Comparison of ENCODE assay signal across 14 cellular contexts in the genomic region with DNA sequence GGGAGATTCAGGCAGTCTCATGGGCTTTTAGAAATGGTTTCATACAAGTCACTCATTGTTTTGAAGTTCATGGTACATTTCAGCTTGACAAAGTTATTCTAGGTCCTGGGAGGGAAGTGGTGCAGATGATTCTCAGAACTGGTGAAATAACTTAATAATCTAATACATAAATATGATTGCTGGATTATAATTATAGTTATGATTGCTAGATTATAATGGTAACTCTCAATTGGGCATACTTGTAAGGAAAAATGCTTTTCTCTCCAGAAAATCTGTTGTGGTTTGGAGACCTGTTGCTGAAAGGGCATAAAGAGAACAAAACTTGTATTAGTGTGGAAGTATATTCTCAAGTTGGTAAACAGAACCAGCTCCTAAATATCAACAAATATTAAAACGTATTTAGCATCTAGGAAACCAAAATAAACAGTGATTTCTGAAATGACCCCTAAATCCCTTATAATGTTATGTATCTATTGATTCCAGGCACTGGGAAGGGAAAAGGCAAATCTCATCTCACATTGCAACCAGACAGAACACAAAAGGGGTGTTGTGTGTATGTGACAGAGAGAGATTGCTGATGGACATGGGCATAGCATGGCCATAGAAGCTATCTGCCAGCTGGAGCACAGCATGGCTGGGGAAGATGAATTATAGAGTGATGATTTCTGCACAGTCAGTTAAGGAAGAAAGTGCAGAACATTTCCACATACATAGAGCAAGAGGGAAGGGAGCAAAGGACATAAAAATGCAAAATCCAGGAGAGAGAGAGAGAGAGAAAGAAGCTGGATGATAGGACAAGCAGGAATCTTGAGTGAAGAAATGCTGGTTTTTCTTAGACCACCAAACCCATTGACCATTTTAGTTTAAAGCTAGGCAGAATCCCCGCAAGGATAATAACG.
A peak's percentile ranks its signal among the peaks of the same experiment; 100 is the strongest.
DNase-seq lines count a peak whose midpoint lies in the region; ATAC-seq and TF ChIP-seq lines count a peak whose summit lies in the region.
"Had no signal": no experiment of that assay in that cellular context is flagged by ENCODE, and none has a peak within 500 bp of the region (broad histone marks: within the 10 kb centered on the region; RNA-seq: fewer than 3 reads in every experiment).

No MANE protein-coding gene starts in this region.

- peaks cover 0 to 4% (median 0%) of the 10 kb centered on the region in 3 donors for H3K27me3 ChIP-seq in psoas muscle (ENCODE audit: insufficient read depth in 3 of 3, low read length in 2 of 3)
- H3K27me3 ChIP-seq: adrenal gland had no signal

- peak overlapping the region; percentile 73 for H3K27ac ChIP-seq in psoas muscle
- H3K27ac ChIP-seq: adrenal gland had no signal

- H3K4me1 Mint-ChIP-seq in dendritic cell treated with granulocyte-macrophage colony-stimulating factor and Interleukin-4, amounts not matched to agents 40 ng/mL and 50 ng/mL, for 4 days (ENCODE audit: low read depth): peaks cover 61% of the 10 kb centered on the region
- H3K4me1 Mint-ChIP-seq: activated B cell treated with CpG ODN at 0.5 μM for 24 hours had no signal

- no peaks in the 10 kb centered on the region for H3K9me3 Mint-ChIP-seq in dendritic cell treated with granulocyte-macrophage colony-stimulating factor and Interleukin-4, amounts not matched to agents 40 ng/mL and 50 ng/mL, for 4 days
- H3K9me3 Mint-ChIP-seq: activated B cell treated with CpG ODN at 0.5 μM for 24 hours; effector memory CD8-positive, alpha-beta T cell had no signal

- DNase-seq in DMS 273 (lab: John Stamatoyannopoulos, UW; ENCODE audit: unreplicated experiment): peak; percentile 21
- no peak for DNase-seq in DMS 273 treated with DMSO at 0.1 percent for 48 hours (lab: John Stamatoyannopoulos, UW)
- peak; percentile 28 for DNase-seq in NCI-H69 (lab: John Stamatoyannopoulos, UW)
- DNase-seq in psoas muscle: no peak
- no peak for DNase-seq in activated effector memory CD4-positive, alpha-beta T cell treated with anti-CD3 and anti-CD28 coated beads, Interleukin-2, amount 50 U/mL, for 16 hours
- DNase-seq: 8988T; activated B cell treated with CpG ODN at 0.5 μM for 24 hours; effector memory CD8-positive, alpha-beta T cell; stimulated activated naive CD4-positive, alpha-beta T cell treated with Interleukin-2 at 50 U/mL for 16 hours had no signal

- no peak overlapping the region for H3K4me3 Mint-ChIP-seq in dendritic cell treated with granulocyte-macrophage colony-stimulating factor and Interleukin-4, amounts not matched to agents 40 ng/mL and 50 ng/mL, for 4 days
- H3K4me3 Mint-ChIP-seq: activated B cell treated with CpG ODN at 0.5 μM for 24 hours; effector memory CD8-positive, alpha-beta T cell had no signal

- WGBS in psoas muscle, 3 donors: 28 to 46% (median 32%) methylated on average over 3 of the region's 3 CpGs

- H3K27ac Mint-ChIP-seq in dendritic cell treated with granulocyte-macrophage colony-stimulating factor and Interleukin-4, amounts not matched to agents 40 ng/mL and 50 ng/mL, for 4 days: peak overlapping the region; percentile 81
- H3K27ac Mint-ChIP-seq: activated B cell treated with CpG ODN at 0.5 μM for 24 hours; effector memory CD8-positive, alpha-beta T cell had no signal

- intact Hi-C loops in dendritic cell treated with granulocyte-macrophage colony-stimulating factor and Interleukin-4, amounts not matched to agents 40 ng/mL and 50 ng/mL, for 4 days (cut with micrococcal nuclease): no loop called here
- intact Hi-C loops in psoas muscle (cut with DNase I): no loop called here

- ATAC-seq in psoas muscle (no peak), HG03354 (IDR thresholded peaks at IDR 0.05; ENCODE audit: poor library complexity, severe bottlenecking, unreplicated experiment) (no peak), HG02981 (IDR thresholded peaks at IDR 0.05; ENCODE audit: unreplicated experiment) (no peak)
- ATAC-seq: effector memory CD8-positive, alpha-beta T cell had no signal

- H3K4me1 ChIP-seq in psoas muscle: peaks cover 9% of the 10 kb centered on the region
- H3K4me1 ChIP-seq: adrenal gland, HAP-1 had no signal

- H3K36me3 ChIP-seq in psoas muscle (ENCODE audit: insufficient read depth in 1 of 2, low read depth in 1 of 2): peaks cover 0 to 7% of the 10 kb centered on the region in 2 donors
- H3K36me3 ChIP-seq: adrenal gland, HAP-1 had no signal

- TF ChIP-seq CTCF in psoas muscle (IDR thresholded peaks at IDR 0.05): no peak

- H3K27me3 Mint-ChIP-seq in dendritic cell treated with granulocyte-macrophage colony-stimulating factor and Interleukin-4, amounts not matched to agents 40 ng/mL and 50 ng/mL, for 4 days: no peaks in the 10 kb centered on the region
- H3K27me3 Mint-ChIP-seq: activated B cell treated with CpG ODN at 0.5 μM for 24 hours had no signal

- H3K9me3 ChIP-seq in psoas muscle: no peaks in the 10 kb centered on the region
- H3K9me3 ChIP-seq: adrenal gland, HAP-1 had no signal

- peak overlapping the region; percentile 56 for H3K4me3 ChIP-seq in psoas muscle
- H3K4me3 ChIP-seq: adrenal gland, HAP-1 had no signal

- H3K36me3 Mint-ChIP-seq in dendritic cell treated with granulocyte-macrophage colony-stimulating factor and Interleukin-4, amounts not matched to agents 40 ng/mL and 50 ng/mL, for 4 days (ENCODE audit: low read depth): peaks cover 10% of the 10 kb centered on the region

Comparison
In these comparisons a context has a peak if more than half of its experiments do, and no peak if none do; other contexts are left out.
1. DNase-seq: peak in DMS 273 (single experiment) and NCI-H69 (single experiment); none in DMS 273 treated with DMSO at 0.1 percent for 48 hours (single experiment), psoas muscle (0 of 2) and activated effector memory CD4-positive, alpha-beta T cell treated with anti-CD3 and anti-CD28 coated beads, Interleukin-2, amount 50 U/mL, for 16 hours (single experiment).